ENCODE assay signal across 20 cellular contexts in genomic region chr12:45613855-45614254, GRCh38.
"Had no signal": no experiment of that assay in that cellular context is flagged by ENCODE, and none has a peak within 500 bp of the region (broad histone marks: within the 10 kb centered on the region; RNA-seq: fewer than 3 reads in every experiment).

No MANE protein-coding gene starts in this region.

- H3K4me2 ChIP-seq: KMS-11, PC-9 had no signal

- H3K4me3 ChIP-seq: PC-9, Peyer's patch, SJCRH30 had no signal

- H2AFZ ChIP-seq: PC-9 had no signal

- H3K27me3 ChIP-seq: Peyer's patch, SJCRH30 had no signal

- H3K9me3 ChIP-seq: Peyer's patch, SJCRH30 had no signal

- DNase-seq: Kasumi-1, MM.1S, NCI-H1092 treated with DMSO at 0.1 percent for 48 hours, NCI-H1436, NCI-H187, NCI-H2029, NCI-H2081 treated with DMSO at 0.1 percent for 48 hours, NCI-H2171, NCI-H446, NCI-H510A, NCI-H524 treated with DMSO at 0.1 percent for 48 hours, NCI-H774, OCI-M1, PC-9, Peyer's patch, SHP77 treated with DMSO at 0.1 percent for 48 hours, SJCRH30, T-helper 1 cell had no signal

- H3K36me3 ChIP-seq: Peyer's patch, SJCRH30 had no signal

- ATAC-seq: Right ventricle myocardium inferior had no signal

- H3K9ac ChIP-seq: KMS-11 had no signal

- H3K27ac ChIP-seq: KMS-11, PC-9, Peyer's patch, SJCRH30 had no signal
